Comparison of ENCODE assay signal across 10 cellular contexts in genomic region chr4:40195182-40196177, GRCh38. TPM values are rescaled to one million over a fixed set of nuclear protein-coding genes. Genes with fewer than 3 reads are reported as not detected.
A peak's percentile ranks its signal among the peaks of the same experiment; 100 is the strongest.
DNase-seq lines count a peak whose midpoint lies in the region; ATAC-seq and TF ChIP-seq lines count a peak whose summit lies in the region.
"Had no signal": no experiment of that assay in that cellular context is flagged by ENCODE, and none has a peak within 500 bp of the region (broad histone marks: within the 10 kb centered on the region; RNA-seq: fewer than 3 reads in every experiment).

No MANE protein-coding gene starts in this region.

- ATAC-seq in GM21390 (IDR thresholded peaks at IDR 0.05; ENCODE audit: unreplicated experiment) (no peak), left colon (no peak)

- H3K36me3 Mint-ChIP-seq in IgD-negative memory B cell (peaks cover 11% of the 10 kb centered on the region), nephron progenitor cell (ENCODE audit: low read depth) (no peaks in the 10 kb centered on the region)
- peaks cover 22% of the 10 kb centered on the region for H3K36me3 Mint-ChIP-seq in activated T-helper 1 cell treated with anti-CD3 and anti-CD28 coated beads, Interleukin-12 subunit alpha, Interleukin-12 subunit beta, Interleukin-2, Interleukin-4 antibody, amounts not matched to agents 30 ng/mL and 10 ng/mL and 1 ng/mL, durations not matched to agents 14 hours and 24 hours and 36 hours (ENCODE audit: low read depth)

- no peak for TF ChIP-seq CTCF in nephron progenitor cell (IDR thresholded peaks at IDR 0.05)

- peak overlapping the region; percentile 93; the same call in 1 of the 2 replicates for H3K4me3 ChIP-seq in GM08714 (ENCODE audit: low read length)

- DNase-seq in activated T-helper 1 cell treated with anti-CD3 and anti-CD28 coated beads, Interleukin-12 subunit alpha, Interleukin-12 subunit beta, Interleukin-2, Interleukin-4 antibody, amounts not matched to agents 30 ng/mL and 10 ng/mL and 1 ng/mL, durations not matched to agents 14 hours and 24 hours and 36 hours (ENCODE audit: low spot score), result no peak
- DNase-seq in nephron progenitor cell (no peak), left colon (no peak)
- no peak for DNase-seq in stimulated activated naive CD4-positive, alpha-beta T cell treated with Interleukin-2 at 50 U/mL for 16 hours (lab: John Stamatoyannopoulos, UW)
- DNase-seq: NCI-H1930, T1000 had no signal

- intact Hi-C loops in activated T-helper 1 cell treated with anti-CD3 and anti-CD28 coated beads, Interleukin-12 subunit alpha, Interleukin-12 subunit beta, Interleukin-2, Interleukin-4 antibody, amounts not matched to agents 30 ng/mL and 10 ng/mL and 1 ng/mL, durations not matched to agents 14 hours and 24 hours and 36 hours (cut with micrococcal nuclease), result loop anchor here (1.0 to 5.0 kb wide), 3 partner anchors 114 to 843 kb away; no protein-coding TSS in a partner anchor
- intact Hi-C loops in left colon (cut with DNase I, micrococcal nuclease), result no loop called here

- H3K9me3 Mint-ChIP-seq in IgD-negative memory B cell, result no peaks in the 10 kb centered on the region
- H3K9me3 Mint-ChIP-seq in activated T-helper 1 cell treated with anti-CD3 and anti-CD28 coated beads, Interleukin-12 subunit alpha, Interleukin-12 subunit beta, Interleukin-2, Interleukin-4 antibody, amounts not matched to agents 30 ng/mL and 10 ng/mL and 1 ng/mL, durations not matched to agents 14 hours and 24 hours and 36 hours, result peaks cover 5% of the 10 kb centered on the region
- no peaks in the 10 kb centered on the region for H3K9me3 Mint-ChIP-seq in nephron progenitor cell
- H3K9me3 Mint-ChIP-seq: neural crest cell had no signal

- H3K27ac Mint-ChIP-seq in IgD-negative memory B cell, result peak overlapping the region; percentile 89 to 100 (median 99)
- H3K27ac Mint-ChIP-seq in activated T-helper 1 cell treated with anti-CD3 and anti-CD28 coated beads, Interleukin-12 subunit alpha, Interleukin-12 subunit beta, Interleukin-2, Interleukin-4 antibody, amounts not matched to agents 30 ng/mL and 10 ng/mL and 1 ng/mL, durations not matched to agents 14 hours and 24 hours and 36 hours, result peak overlapping the region; percentile 97
- H3K27ac Mint-ChIP-seq in nephron progenitor cell, result peak overlapping the region; percentile 49

- H3K27me3 Mint-ChIP-seq in IgD-negative memory B cell, result no peaks in the 10 kb centered on the region
- no peaks in the 10 kb centered on the region for H3K27me3 Mint-ChIP-seq in activated T-helper 1 cell treated with anti-CD3 and anti-CD28 coated beads, Interleukin-12 subunit alpha, Interleukin-12 subunit beta, Interleukin-2, Interleukin-4 antibody, amounts not matched to agents 30 ng/mL and 10 ng/mL and 1 ng/mL, durations not matched to agents 14 hours and 24 hours and 36 hours (ENCODE audit: insufficient read depth)
- H3K27me3 Mint-ChIP-seq in nephron progenitor cell (ENCODE audit: low read depth, poor library complexity), result peaks cover 5% of the 10 kb centered on the region

- H3K4me3 Mint-ChIP-seq in IgD-negative memory B cell (peak overlapping the region; percentile 97 to 99 (median 99)), nephron progenitor cell (no peak overlapping the region)
- H3K4me3 Mint-ChIP-seq in activated T-helper 1 cell treated with anti-CD3 and anti-CD28 coated beads, Interleukin-12 subunit alpha, Interleukin-12 subunit beta, Interleukin-2, Interleukin-4 antibody, amounts not matched to agents 30 ng/mL and 10 ng/mL and 1 ng/mL, durations not matched to agents 14 hours and 24 hours and 36 hours, result peak overlapping the region; percentile 95
- H3K4me3 Mint-ChIP-seq: neural crest cell had no signal

- peaks cover 32 to 52% (median 42%) of the 10 kb centered on the region in 3 donors for H3K4me1 Mint-ChIP-seq in IgD-negative memory B cell
- H3K4me1 Mint-ChIP-seq in activated T-helper 1 cell treated with anti-CD3 and anti-CD28 coated beads, Interleukin-12 subunit alpha, Interleukin-12 subunit beta, Interleukin-2, Interleukin-4 antibody, amounts not matched to agents 30 ng/mL and 10 ng/mL and 1 ng/mL, durations not matched to agents 14 hours and 24 hours and 36 hours (ENCODE audit: low read depth), result peaks cover 70% of the 10 kb centered on the region
- peaks cover 88% of the 10 kb centered on the region for H3K4me1 Mint-ChIP-seq in nephron progenitor cell

RNA-seq across cellular contexts. Expression of gene RHOH, which starts 1.4 kb away (rescaled TPM):
- polyA plus RNA-seq in IgD-negative memory B cell, result 255 TPM
- total RNA-seq in activated T-helper 1 cell treated with anti-CD3 and anti-CD28 coated beads, Interleukin-12 subunit alpha, Interleukin-12 subunit beta, Interleukin-2, Interleukin-4 antibody, amounts not matched to agents 30 ng/mL and 10 ng/mL and 1 ng/mL, durations not matched to agents 14 hours and 24 hours and 36 hours, result 105 and 111 TPM in 2 replicates
- 1 to 10 TPM; 2.8 to 4.2 TPM for total RNA-seq in left colon

Comparison
In these comparisons a context has a peak if more than half of its experiments do, and no peak if none do; other contexts are left out.
1. H3K27ac Mint-ChIP-seq: peak in every context shown above with its lines; median percentile 99 in IgD-negative memory B cell; 97 in activated T-helper 1 cell treated with anti-CD3 and anti-CD28 coated beads, Interleukin-12 subunit alpha, Interleukin-12 subunit beta, Interleukin-2, Interleukin-4 antibody, amounts not matched to agents 30 ng/mL and 10 ng/mL and 1 ng/mL, durations not matched to agents 14 hours and 24 hours and 36 hours; 49 in nephron progenitor cell.
2. RNA of gene RHOH, which starts 1.4 kb away (total RNA-seq): 105 to 111 TPM in activated T-helper 1 cell treated with anti-CD3 and anti-CD28 coated beads, Interleukin-12 subunit alpha, Interleukin-12 subunit beta, Interleukin-2, Interleukin-4 antibody, amounts not matched to agents 30 ng/mL and 10 ng/mL and 1 ng/mL, durations not matched to agents 14 hours and 24 hours and 36 hours; 2.8 to 4.2 TPM in left colon; every median in the first group is over 10 times any median in the second.